Comparison of ENCODE assay signal across 24 cellular contexts in the genomic region with DNA sequence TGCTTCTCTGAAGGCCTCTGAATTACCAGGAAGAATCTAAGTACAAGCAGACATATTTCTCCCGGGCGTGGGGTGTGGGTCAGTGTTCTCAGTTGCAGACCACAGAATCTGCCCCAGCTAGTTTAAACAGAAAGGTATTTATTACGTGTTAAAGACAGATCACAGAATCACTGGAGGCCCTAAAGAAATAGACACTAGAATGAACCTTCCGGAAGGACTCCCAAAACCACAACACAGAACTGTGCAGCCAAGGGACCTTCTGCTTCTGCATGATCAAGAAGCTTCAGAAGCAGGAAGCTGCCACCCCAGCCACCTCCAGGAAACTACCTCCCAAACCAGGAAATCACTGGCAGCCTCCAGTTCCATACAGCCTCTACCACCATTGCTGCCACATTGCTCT. TPM values are rescaled to one million over a fixed set of nuclear protein-coding genes. Genes with fewer than 3 reads are reported as not detected.
DNase-seq lines count a peak whose midpoint lies in the region; ATAC-seq, FAIRE-seq and TF ChIP-seq lines count a peak whose summit lies in the region.
"Had no signal": no experiment of that assay in that cellular context is flagged by ENCODE, and none has a peak within 500 bp of the region (broad histone marks: within the 10 kb centered on the region; RNA-seq: fewer than 3 reads in every experiment).

No MANE protein-coding gene starts in this region.

- H3K4me3 ChIP-seq in K562 (no peak overlapping the region), upper lobe of left lung (no peak overlapping the region)
- H3K4me3 ChIP-seq: heart right ventricle, lower lobe of right lung, right lobe of liver had no signal

- FAIRE-seq in K562 (lab: Jason Lieb, UNC) = no peak
- FAIRE-seq: TTC549 had no signal

- H3K27ac ChIP-seq in K562 (ENCODE audit: extremely low read depth, low read depth, low read length) = no peak overlapping the region
- H3K27ac ChIP-seq in upper lobe of left lung = no peak overlapping the region
- H3K27ac ChIP-seq: heart right ventricle, lower lobe of right lung, right lobe of liver had no signal

- ATAC-seq in K562 (no peak), upper lobe of left lung (ENCODE audit: low FRiP score in 2 of 2) (no peak), GM19328 (IDR thresholded peaks at IDR 0.05; ENCODE audit: unreplicated experiment) (no peak), HG03196 (IDR thresholded peaks at IDR 0.05; ENCODE audit: unreplicated experiment) (no peak)
- no peak for ATAC-seq in stimulated activated memory B cell treated with anti-CD40 and anti-IgM and Interleukin-4, amounts not matched to agents 10 μg/mL and 1 μg/mL and 100 μg/mL, for 72 hours
- ATAC-seq: heart right ventricle, lower lobe of right lung, right lobe of liver had no signal

- H3K27ac Mint-ChIP-seq in activated CD4-positive, alpha-beta T cell treated with anti-CD3 and anti-CD28 coated beads, Interleukin-2, amount 10 ng/mL, durations not matched to agents 24 days and 14 days = peak overlapping the region; percentile 30
- H3K27ac Mint-ChIP-seq in activated CD4-positive, alpha-beta T cell treated with anti-CD3 and anti-CD28 coated beads, Interleukin-2, amount 10 ng/mL, durations not matched to agents 7 days and 5 days = no peak overlapping the region
- peak overlapping the region; percentile 4 for H3K27ac Mint-ChIP-seq in stimulated activated memory B cell treated with anti-CD40 and anti-IgM and Interleukin-4, amounts not matched to agents 10 μg/mL and 1 μg/mL and 100 μg/mL, for 72 hours
- H3K27ac Mint-ChIP-seq: B cell had no signal

- TF ChIP-seq CTCF in K562 (IDR thresholded peaks at IDR 0.05 in 2 of 3, conservative IDR thresholded peaks at IDR 0.05 in 1 of 3; ENCODE audit: insufficient read depth in 2 of 3, low read depth in 1 of 3, low read length in 3 of 3) = no peak
- no peak for TF ChIP-seq CTCF in upper lobe of left lung (IDR thresholded peaks at IDR 0.05)

- TF ChIP-seq EP300 in K562 (IDR thresholded peaks at IDR 0.05; ENCODE audit: low read length) (no peak), upper lobe of left lung (IDR thresholded peaks at IDR 0.05) (no peak)

- H3K4me1 Mint-ChIP-seq in activated CD4-positive, alpha-beta T cell treated with anti-CD3 and anti-CD28 coated beads, Interleukin-2, amount 10 ng/mL, durations not matched to agents 24 days and 14 days = peaks cover 21% of the 10 kb centered on the region
- H3K4me1 Mint-ChIP-seq in activated CD4-positive, alpha-beta T cell treated with anti-CD3 and anti-CD28 coated beads, Interleukin-2, amount 10 ng/mL, durations not matched to agents 7 days and 5 days = peaks cover 28% of the 10 kb centered on the region
- H3K4me1 Mint-ChIP-seq in stimulated activated memory B cell treated with anti-CD40 and anti-IgM and Interleukin-4, amounts not matched to agents 10 μg/mL and 1 μg/mL and 100 μg/mL, for 72 hours = peaks cover 26% of the 10 kb centered on the region

- H3K9ac ChIP-seq in K562 (ENCODE audit: insufficient read depth in 1 of 2, low read depth in 2 of 2, low read length in 2 of 2) = no peak overlapping the region

- H3K27me3 ChIP-seq in K562 (ENCODE audit: control insufficient read depth in 2 of 2, insufficient read depth in 2 of 2, low read length in 2 of 2) = no peaks in the 10 kb centered on the region; a peak in 1 of 5 replicates
- no peaks in the 10 kb centered on the region for H3K27me3 ChIP-seq in upper lobe of left lung
- H3K27me3 ChIP-seq: right lobe of liver had no signal

- H2AFZ ChIP-seq in K562 (ENCODE audit: low read depth, low read length) = peak overlapping the region; percentile 51

- no peak for TF ChIP-seq RAD21 in K562 (CRISPR knock-in tag; conservative IDR thresholded peaks at IDR 0.05 in 1 of 2, IDR thresholded peaks at IDR 0.05 in 1 of 2)

- H3K79me2 ChIP-seq in K562 (ENCODE audit: control insufficient read depth, insufficient read depth, low read length) = no peaks in the 10 kb centered on the region

- no peak for TF ChIP-seq POLR2A in K562 (conservative IDR thresholded peaks at IDR 0.05)
- TF ChIP-seq POLR2A in upper lobe of left lung (IDR thresholded peaks at IDR 0.05) = no peak

- H3K36me3 Mint-ChIP-seq in activated CD4-positive, alpha-beta T cell treated with anti-CD3 and anti-CD28 coated beads, Interleukin-2, amount 10 ng/mL, durations not matched to agents 24 days and 14 days (ENCODE audit: low read depth) = no peaks in the 10 kb centered on the region
- peaks cover 1% of the 10 kb centered on the region for H3K36me3 Mint-ChIP-seq in activated CD4-positive, alpha-beta T cell treated with anti-CD3 and anti-CD28 coated beads, Interleukin-2, amount 10 ng/mL, durations not matched to agents 7 days and 5 days (ENCODE audit: low read depth)
- peaks cover 8% of the 10 kb centered on the region for H3K36me3 Mint-ChIP-seq in stimulated activated memory B cell treated with anti-CD40 and anti-IgM and Interleukin-4, amounts not matched to agents 10 μg/mL and 1 μg/mL and 100 μg/mL, for 72 hours

- H3K4me2 ChIP-seq in K562 (ENCODE audit: insufficient read depth, low read length) = no peak overlapping the region

- peaks cover 11% of the 10 kb centered on the region for H3K9me3 Mint-ChIP-seq in activated CD4-positive, alpha-beta T cell treated with anti-CD3 and anti-CD28 coated beads, Interleukin-2, amount 10 ng/mL, durations not matched to agents 24 days and 14 days
- H3K9me3 Mint-ChIP-seq in activated CD4-positive, alpha-beta T cell treated with anti-CD3 and anti-CD28 coated beads, Interleukin-2, amount 10 ng/mL, durations not matched to agents 7 days and 5 days = peaks cover 8% of the 10 kb centered on the region
- peaks cover 9% of the 10 kb centered on the region for H3K9me3 Mint-ChIP-seq in stimulated activated memory B cell treated with anti-CD40 and anti-IgM and Interleukin-4, amounts not matched to agents 10 μg/mL and 1 μg/mL and 100 μg/mL, for 72 hours

- H3K9me1 ChIP-seq in K562 (ENCODE audit: control insufficient read depth, insufficient read depth, low read length) = no peaks in the 10 kb centered on the region

- BruUV-seq in K562 (replicated peaks; lab: Mats Ljungman, UMichigan) = no TSS peak

- no peaks in the 10 kb centered on the region for H3K27me3 Mint-ChIP-seq in activated CD4-positive, alpha-beta T cell treated with anti-CD3 and anti-CD28 coated beads, Interleukin-2, amount 10 ng/mL, durations not matched to agents 24 days and 14 days
- no peaks in the 10 kb centered on the region for H3K27me3 Mint-ChIP-seq in activated CD4-positive, alpha-beta T cell treated with anti-CD3 and anti-CD28 coated beads, Interleukin-2, amount 10 ng/mL, durations not matched to agents 7 days and 5 days
- no peaks in the 10 kb centered on the region for H3K27me3 Mint-ChIP-seq in stimulated activated memory B cell treated with anti-CD40 and anti-IgM and Interleukin-4, amounts not matched to agents 10 μg/mL and 1 μg/mL and 100 μg/mL, for 72 hours
- H3K27me3 Mint-ChIP-seq: B cell had no signal

- H3K4me1 ChIP-seq in K562 (replicated peaks in 1 of 2; ENCODE audit: control insufficient read depth in 2 of 2, insufficient read depth in 2 of 2, low read length in 2 of 2) (no peaks in the 10 kb centered on the region), upper lobe of left lung (no peaks in the 10 kb centered on the region)
- H3K4me1 ChIP-seq: lower lobe of right lung, right lobe of liver had no signal

- peak; percentile 65 for DNase-seq in activated CD4-positive, alpha-beta T cell treated with anti-CD3 and anti-CD28 coated beads, Interleukin-2, amount 10 ng/mL, durations not matched to agents 24 days and 14 days
- DNase-seq in activated CD4-positive, alpha-beta T cell treated with anti-CD3 and anti-CD28 coated beads, Interleukin-2, amount 10 ng/mL, durations not matched to agents 7 days and 5 days = no peak
- peak; percentile 28 for DNase-seq in RPMI7951 (ENCODE audit: low read depth)
- DNase-seq in K562 (ENCODE audit: extremely low read depth in 1 of 4, low spot score in 3 of 4) = no peak
- no peak for DNase-seq in upper lobe of left lung
- DNase-seq: 8988T; activated CD4-positive, alpha-beta T cell treated with anti-CD3 and anti-CD28 coated beads, Interleukin-2, amount 50 U/mL, for 48 hours; cerebellar nuclear complex; effector memory CD4-positive, alpha-beta T cell; HCEC 1CT; heart right ventricle; Karpas-422; lower lobe of right lung; NCI-H1436 treated with DMSO at 0.1 percent for 48 hours; NCI-H82; right lobe of liver; RPMI8226 had no signal

- no peaks in the 10 kb centered on the region for H3K9me3 ChIP-seq in K562 (replicated peaks; ENCODE audit: control insufficient read depth, insufficient read depth, low read depth, low read length)
- H3K9me3 ChIP-seq in upper lobe of left lung = no peaks in the 10 kb centered on the region
- H3K9me3 ChIP-seq: heart right ventricle, lower lobe of right lung, right lobe of liver had no signal

- no peaks in the 10 kb centered on the region for H4K20me1 ChIP-seq in K562 (replicated peaks; ENCODE audit: control insufficient read depth, insufficient read depth, low read length)

- WGBS in K562 (ENCODE audit: insufficient coverage, low coverage, missing lambda C conversion rate) = 28% methylated on average over 4 of the region's 4 CpGs
- WGBS in upper lobe of left lung, 2 donors = 80 to 90% methylated on average over 4 of the region's 4 CpGs

- intact Hi-C loops in activated CD4-positive, alpha-beta T cell treated with anti-CD3 and anti-CD28 coated beads, Interleukin-2, amount 10 ng/mL, durations not matched to agents 24 days and 14 days (cut with micrococcal nuclease) = no loop called here
- intact Hi-C loops in K562 (cut with micrococcal nuclease) = no loop called here

- in situ Hi-C loops in K562 (cut with MboI) = no loop called here

- CTCF ChIA-PET in activated CD4-positive, alpha-beta T cell treated with anti-CD3 and anti-CD28 coated beads, Interleukin-2, amount 10 ng/mL, durations not matched to agents 7 days and 5 days (lab: Charles Lee) = no interaction called here
- CTCF ChIA-PET in K562 (lab: Yijun Ruan, JAX; ENCODE audit: low intra/inter-chr PET ratio) = no interaction called here

- no peak overlapping the region for H3K4me3 Mint-ChIP-seq in activated CD4-positive, alpha-beta T cell treated with anti-CD3 and anti-CD28 coated beads, Interleukin-2, amount 10 ng/mL, durations not matched to agents 24 days and 14 days
- H3K4me3 Mint-ChIP-seq in activated CD4-positive, alpha-beta T cell treated with anti-CD3 and anti-CD28 coated beads, Interleukin-2, amount 10 ng/mL, durations not matched to agents 7 days and 5 days = no peak overlapping the region
- no peak overlapping the region for H3K4me3 Mint-ChIP-seq in stimulated activated memory B cell treated with anti-CD40 and anti-IgM and Interleukin-4, amounts not matched to agents 10 μg/mL and 1 μg/mL and 100 μg/mL, for 72 hours
- H3K4me3 Mint-ChIP-seq: B cell had no signal

- POLR2A ChIA-PET in activated CD4-positive, alpha-beta T cell treated with anti-CD3 and anti-CD28 coated beads, Interleukin-2, amount 10 ng/mL, durations not matched to agents 7 days and 5 days (lab: Charles Lee) = no interaction called here
- POLR2A ChIA-PET in K562 (lab: Yijun Ruan, JAX) = interaction anchor here (0.5 kb wide), 1 partner anchor 81 kb away, joined by 3 read pairs; no protein-coding TSS in a partner anchor

- H3K36me3 ChIP-seq in K562 (ENCODE audit: control insufficient read depth, insufficient read depth, low read length) (no peaks in the 10 kb centered on the region), upper lobe of left lung (no peaks in the 10 kb centered on the region)
- H3K36me3 ChIP-seq: heart right ventricle, lower lobe of right lung, right lobe of liver had no signal

RNA-seq across cellular contexts. Expression of a gene that starts 32.7 kb away (rescaled TPM):
- total RNA-seq in activated CD4-positive, alpha-beta T cell treated with anti-CD3 and anti-CD28 coated beads, Interleukin-2, amount 10 ng/mL, durations not matched to agents 24 days and 14 days = 40.4 and 43.5 TPM in 2 replicates
- 10 to 100 TPM; 49.3 to 56.4 TPM for total RNA-seq in activated CD4-positive, alpha-beta T cell treated with anti-CD3 and anti-CD28 coated beads, Interleukin-2, amount 10 ng/mL, durations not matched to agents 7 days and 5 days
- 175 and 202 TPM in 2 replicates for total RNA-seq in RPMI7951 (2014; rRNA removed; shearing (Covaris generic))
- 51.9 and 140 TPM in 2 replicates for total RNA-seq in K562 (2011; cell fraction: chromatin; rRNA removed; ENCODE audit: low replicate concordance)
- total RNA-seq in K562 (2011; cell fraction: nucleolus; rRNA removed) = 35.2 and 52.0 TPM in 2 replicates
- total RNA-seq in K562 (2011; cell fraction: nucleoplasm; rRNA removed) = 123 and 192 TPM in 2 replicates
- 99.5 and 142 TPM in 2 replicates for total RNA-seq in K562 (2014; rRNA removed)
- total RNA-seq in K562 (2014; rRNA removed; fragmentation: Illumina TruSeq; extraction: Trizol) = 88.7 and 105 TPM in 2 replicates
- total RNA-seq in K562 (2015; rRNA removed; fragmentation: Illumina TruSeq; extraction: Trizol) = 90.3 TPM in 2 replicates
- 53.9 and 58.7 TPM in 2 replicates for total RNA-seq in K562 (2021)
- polyA plus RNA-seq in K562 (2011; rRNA removed) = 206 and 207 TPM in 2 replicates
- polyA plus RNA-seq in K562 (2011; cell fraction: cytosol; rRNA removed) = 120 and 168 TPM in 2 replicates
- polyA plus RNA-seq in K562 (2011; cell fraction: nucleus; rRNA removed) = 64.7 and 97.9 TPM in 2 replicates
- polyA plus RNA-seq in K562 (2012) = 64.3 and 76.6 TPM in 2 replicates
- 86.1 and 92.2 TPM in 2 replicates for polyA plus RNA-seq in K562 (2014; fragmentation: Illumina TruSeq; extraction: Trizol)
- 10 to 100 TPM; 82.1 to 93.8 TPM for polyA plus RNA-seq in K562 (2014; fragmentation: Nextera tagmentation; extraction: Ambion mirVana)
- 88.9 and 113 TPM in 2 replicates for polyA plus RNA-seq in K562 (2014; rRNA removed)
- polyA minus RNA-seq in K562 (2011; rRNA and poly(A)+ RNA removed) = 145 and 181 TPM in 2 replicates
- 69.8 and 79.2 TPM in 2 replicates for polyA minus RNA-seq in K562 (2011; cell fraction: cytosol; rRNA and poly(A)+ RNA removed)
- polyA minus RNA-seq in K562 (2011; cell fraction: nucleus; rRNA and poly(A)+ RNA removed) = 39.3 and 63.2 TPM in 2 replicates
- total RNA-seq in upper lobe of left lung = 100 to 1,000 TPM in 2 of 6 donors, 10 to 100 TPM in 4; 36.7 to 151 (median 70.5) TPM

RNA-seq across cellular contexts. Expression of a gene that starts 55.8 kb away (rescaled TPM):
- 110 and 111 TPM in 2 replicates for total RNA-seq in activated CD4-positive, alpha-beta T cell treated with anti-CD3 and anti-CD28 coated beads, Interleukin-2, amount 10 ng/mL, durations not matched to agents 24 days and 14 days
- total RNA-seq in activated CD4-positive, alpha-beta T cell treated with anti-CD3 and anti-CD28 coated beads, Interleukin-2, amount 10 ng/mL, durations not matched to agents 7 days and 5 days = 10 to 100 TPM; 14.2 to 14.8 TPM
- total RNA-seq in RPMI7951 (2014; rRNA removed; shearing (Covaris generic)) = 3.0 and 5.2 TPM in 2 replicates
- not detected in 2 replicates for total RNA-seq in K562 (2011; cell fraction: chromatin; rRNA removed; ENCODE audit: low replicate concordance)
- not detected in 2 replicates for total RNA-seq in K562 (2011; cell fraction: nucleolus; rRNA removed)
- not detected in 2 replicates for total RNA-seq in K562 (2011; cell fraction: nucleoplasm; rRNA removed)
- total RNA-seq in K562 (2014; rRNA removed) (0.27 TPM in 1 of 2 replicates, not detected in the other), K562 (2014; rRNA removed; fragmentation: Illumina TruSeq; extraction: Trizol) (not detected in 2 replicates), K562 (2015; rRNA removed; fragmentation: Illumina TruSeq; extraction: Trizol) (0.26 and 1.2 TPM in 2 replicates), K562 (2021) (0.54 TPM in 1 of 2 replicates, not detected in the other), upper lobe of left lung (10 to 100 TPM; 11.5 to 81.9 (median 43.7) TPM)
- polyA plus RNA-seq in K562 (2011; rRNA removed) (0.09 TPM in 1 of 2 replicates, not detected in the other), K562 (2014; fragmentation: Illumina TruSeq; extraction: Trizol) (0.26 TPM in 1 of 2 replicates, not detected in the other), K562 (2014; fragmentation: Nextera tagmentation; extraction: Ambion mirVana) (under 1 TPM; 0.15 to 0.25 TPM), K562 (2014; rRNA removed) (0.11 and 0.66 TPM in 2 replicates)
- polyA plus RNA-seq in K562 (2011; cell fraction: cytosol; rRNA removed) = not detected in 2 replicates
- polyA plus RNA-seq in K562 (2011; cell fraction: nucleus; rRNA removed) = not detected in 2 replicates
- 0.44 and 0.87 TPM in 2 replicates for polyA plus RNA-seq in K562 (2012)
- polyA minus RNA-seq in K562 (2011; rRNA and poly(A)+ RNA removed) = not detected in 2 replicates
- polyA minus RNA-seq in K562 (2011; cell fraction: cytosol; rRNA and poly(A)+ RNA removed) = not detected in 2 replicates
- polyA minus RNA-seq in K562 (2011; cell fraction: nucleus; rRNA and poly(A)+ RNA removed) = not detected in 2 replicates
- total RNA-seq: G401, osteocyte had no signal

Comparison
In these comparisons a context has a peak if more than half of its experiments do, and no peak if none do; other contexts are left out.
1. DNase-seq: peak in activated CD4-positive, alpha-beta T cell treated with anti-CD3 and anti-CD28 coated beads, Interleukin-2, amount 10 ng/mL, durations not matched to agents 24 days and 14 days (single experiment) and RPMI7951 (single experiment); none in activated CD4-positive, alpha-beta T cell treated with anti-CD3 and anti-CD28 coated beads, Interleukin-2, amount 10 ng/mL, durations not matched to agents 7 days and 5 days (single experiment), K562 (0 of 4) and upper lobe of left lung (0 of 2).